21 cellular contexts compared by ENCODE assay signal in genomic region chr2:18752022-18752493, GRCh38.
DNase-seq lines count a peak whose midpoint lies in the region; ATAC-seq and TF ChIP-seq lines count a peak whose summit lies in the region.
"Had no signal": no experiment of that assay in that cellular context is flagged by ENCODE, and none has a peak within 500 bp of the region (broad histone marks: within the 10 kb centered on the region; RNA-seq: fewer than 3 reads in every experiment).

No MANE protein-coding gene starts in this region.

- H3K27ac ChIP-seq in GM23248 (no peak overlapping the region), psoas muscle (peak overlapping the region; percentile 31)
- H3K27ac ChIP-seq: cardiac muscle cell, foreskin keratinocyte, lower lobe of right lung, PC-9, thoracic aorta had no signal

- no peaks in the 10 kb centered on the region for H3K79me2 ChIP-seq in GM23248 (ENCODE audit: insufficient read depth)

- 70% methylated on average over 10 of the region's 10 CpGs for WGBS in GM23248 (ENCODE audit: low coverage in 1 of 2, low lambda C conversion rate in 2 of 2, missing lambda C conversion rate in 2 of 2), 2 experiments
- 20 to 52% (median 22%) methylated on average over 10 of the region's 10 CpGs for WGBS in psoas muscle, 3 donors

- H3K4me3 ChIP-seq in GM23248 (no peak overlapping the region), fibroblast of pulmonary artery (replicated peaks; ENCODE audit: low read depth, low read length) (no peak overlapping the region), psoas muscle (no peak overlapping the region)
- H3K4me3 ChIP-seq: cardiac muscle cell, lower lobe of right lung, PC-9, thoracic aorta had no signal

- no peak overlapping the region for H3K4me2 ChIP-seq in GM23248 (ENCODE audit: unreplicated experiment)
- H3K4me2 ChIP-seq: PC-9 had no signal

- ATAC-seq in psoas muscle: peak in 2 of 4 donors; percentile 36 to 53
- ATAC-seq in HG03342 (IDR thresholded peaks at IDR 0.05; ENCODE audit: unreplicated experiment): no peak
- ATAC-seq: activated naive CD4-positive, alpha-beta T cell treated with anti-CD3 and anti-CD28 coated beads, Interleukin-2, amount 50 U/mL, for 72 hours; effector memory CD8-positive, alpha-beta T cell; foreskin keratinocyte; natural killer cell had no signal

- in situ Hi-C loops in GM23248 (cut with MboI): no loop called here

- H3K36me3 ChIP-seq in GM23248 (ENCODE audit: low read depth): no peaks in the 10 kb centered on the region
- no peaks in the 10 kb centered on the region for H3K36me3 ChIP-seq in psoas muscle (ENCODE audit: insufficient read depth in 1 of 2, low read depth in 1 of 2)
- H3K36me3 ChIP-seq: cardiac muscle cell, lower lobe of right lung, thoracic aorta had no signal

- H3K9ac ChIP-seq in GM23248: no peak overlapping the region

- DNase-seq in GM23248 (peak; percentile 7), NCI-H460 (ENCODE audit: extremely low read depth, low read depth) (peak; percentile 82), fibroblast of pulmonary artery (ENCODE audit: low read depth) (peak; percentile 29), psoas muscle (no peak), cerebellar nuclear complex (lab: John Stamatoyannopoulos, UW) (no peak)
- no peak for DNase-seq in stimulated activated CD4-positive, alpha-beta T cell treated with anti-CD3 and anti-CD28 coated beads, Interleukin-4, amount 100 ng/mL, for 1 hour
- DNase-seq: activated CD4-positive, alpha-beta T cell treated with anti-CD3 and anti-CD28 coated beads, Interleukin-2, amount 50 U/mL, for 48 hours; activated T-cell treated with anti-CD3 and anti-CD28 coated beads, Interleukin-2, amount 50 U/mL, for 24 hours; effector memory CD8-positive, alpha-beta T cell; foreskin keratinocyte; lower lobe of right lung; MM.1S; natural killer cell; NCI-H187; NCI-H524 treated with DMSO at 0.1 percent for 48 hours; stimulated activated CD4-positive, alpha-beta T cell treated with anti-CD3 and anti-CD28 coated beads, Interleukin-1b, Interleukin-23, amount 100 ng/mL, for 48 hours had no signal

- no peaks in the 10 kb centered on the region for H3K27me3 ChIP-seq in GM23248 (replicated peaks; ENCODE audit: insufficient read depth)
- H3K27me3 ChIP-seq in psoas muscle (ENCODE audit: insufficient read depth in 3 of 3, low read length in 2 of 3): no peaks in the 10 kb centered on the region
- H3K27me3 ChIP-seq: cardiac muscle cell, foreskin keratinocyte had no signal

- H4K20me1 ChIP-seq in GM23248 (ENCODE audit: insufficient read depth): no peaks in the 10 kb centered on the region

- intact Hi-C loops in psoas muscle (cut with DNase I): loop anchor here (5.0 to 10.0 kb wide), 3 partner anchors 223 to 1110 kb away; no protein-coding TSS in a partner anchor

- H3F3A ChIP-seq in GM23248 (ENCODE audit: insufficient read depth): 0 out of 2 replicates have a peak, but pooled peaks cover 14% of the 10 kb centered on the region

- H3K4me1 ChIP-seq in GM23248 (ENCODE audit: insufficient read depth) (0 out of 2 replicates have a peak, but pooled peaks cover 10% of the 10 kb centered on the region), psoas muscle (peaks cover 23% of the 10 kb centered on the region)
- H3K4me1 ChIP-seq: foreskin keratinocyte, lower lobe of right lung had no signal

- TF ChIP-seq CTCF in fibroblast of pulmonary artery (IDR thresholded peaks at IDR 0.05; ENCODE audit: low read length, missing control alignments): no peak
- TF ChIP-seq CTCF in psoas muscle (IDR thresholded peaks at IDR 0.05): no peak

- H3K9me2 ChIP-seq in GM23248 (ENCODE audit: insufficient read depth): no peaks in the 10 kb centered on the region

- H2AFZ ChIP-seq in GM23248: no peak overlapping the region
- H2AFZ ChIP-seq: PC-9 had no signal

- H3K9me3 ChIP-seq in GM23248 (ENCODE audit: low read depth): no peaks in the 10 kb centered on the region
- no peaks in the 10 kb centered on the region for H3K9me3 ChIP-seq in psoas muscle
- H3K9me3 ChIP-seq: lower lobe of right lung, thoracic aorta had no signal

Comparison
In these comparisons a context has a peak if more than half of its experiments do, and no peak if none do; other contexts are left out.
1. DNase-seq: peak in GM23248 (single experiment), NCI-H460 (single experiment) and fibroblast of pulmonary artery (single experiment); none in psoas muscle (0 of 2), cerebellar nuclear complex (0 of 2) and stimulated activated CD4-positive, alpha-beta T cell treated with anti-CD3 and anti-CD28 coated beads, Interleukin-4, amount 100 ng/mL, for 1 hour (single experiment).